Comparison of ENCODE assay signal across 23 cellular contexts in genomic region chr11:64592234-64592615, GRCh38. TPM values are rescaled to one million over a fixed set of nuclear protein-coding genes. Genes with fewer than 3 reads are reported as not detected.
DNase-seq lines count a peak whose midpoint lies in the region; ATAC-seq, FAIRE-seq and TF ChIP-seq lines count a peak whose summit lies in the region.
"Had no signal": no experiment of that assay in that cellular context is flagged by ENCODE, and none has a peak within 500 bp of the region (broad histone marks: within the 10 kb centered on the region; RNA-seq: fewer than 3 reads in every experiment).

No MANE protein-coding gene starts in this region.

- H3K36me3 ChIP-seq in HepG2 (replicated peaks in 1 of 2; ENCODE audit: control insufficient read depth in 1 of 2, insufficient read depth in 2 of 2, low read length in 2 of 2) (no peaks in the 10 kb centered on the region), right lobe of liver (no peaks in the 10 kb centered on the region), neuronal stem cell (replicated peaks in 1 of 2; ENCODE audit: control insufficient read depth in 2 of 2, insufficient read depth in 2 of 2, low read length in 2 of 2) (no peaks in the 10 kb centered on the region)

- H4K91ac ChIP-seq in neuronal stem cell (ENCODE audit: low read depth, low read length, poor library complexity): no peak overlapping the region

- TF ChIP-seq EP300 in HepG2 (IDR thresholded peaks at IDR 0.05; ENCODE audit: low read depth in 2 of 2, low read length in 2 of 2) (no peak), HepG2 (CRISPR knock-in tag; IDR thresholded peaks at IDR 0.05; ENCODE audit: borderline replicate concordance) (no peak)

- H3K4me1 ChIP-seq in HepG2 (ENCODE audit: insufficient read depth, low read length): peaks cover 18% of the 10 kb centered on the region
- H3K4me1 ChIP-seq in right lobe of liver: peaks cover 0 to 7% (median 0%) of the 10 kb centered on the region in 4 donors
- no peaks in the 10 kb centered on the region for H3K4me1 ChIP-seq in neuronal stem cell (ENCODE audit: control insufficient read depth in 2 of 2, insufficient read depth in 1 of 2, low read depth in 1 of 2, low read length in 2 of 2)
- H3K4me1 ChIP-seq: A549 had no signal

- H3K18ac ChIP-seq in neuronal stem cell (ENCODE audit: low read length): peak overlapping the region; percentile 85

- H3K79me2 ChIP-seq in HepG2 (ENCODE audit: insufficient read depth, low read length): no peaks in the 10 kb centered on the region

- no peak overlapping the region for H3K4me3 ChIP-seq in HepG2 (replicated peaks in 1 of 3; ENCODE audit: insufficient read depth in 1 of 3, low read depth in 2 of 3, low read length in 3 of 3)
- H3K4me3 ChIP-seq in right lobe of liver: no peak overlapping the region
- no peak overlapping the region for H3K4me3 ChIP-seq in neuronal stem cell (ENCODE audit: low read length in 2 of 2)
- H3K4me3 ChIP-seq: A549, GM23248 had no signal

- no peak overlapping the region for H3K23ac ChIP-seq in neuronal stem cell (ENCODE audit: low read depth, low read length, poor library complexity)

- ATAC-seq in HepG2: peak; percentile 13; the same call in 1 of the 3 replicates
- ATAC-seq in right lobe of liver: no peak
- ATAC-seq in GM18858 (IDR thresholded peaks at IDR 0.05; ENCODE audit: unreplicated experiment): no peak

- POLR2A ChIA-PET in HepG2 (lab: Yijun Ruan, JAX): no interaction called here

- peak overlapping the region; percentile 84 for H2AK5ac ChIP-seq in neuronal stem cell (ENCODE audit: low read depth, low read length)

- H3K9ac ChIP-seq in HepG2 (ENCODE audit: insufficient read depth, low read depth, low read length) (no peak overlapping the region), neuronal stem cell (ENCODE audit: low read depth, low read length, poor library complexity) (no peak overlapping the region)
- H3K9ac ChIP-seq: GM23248 had no signal

- H3K27ac ChIP-seq in HepG2 (ENCODE audit: extremely low read length, insufficient read depth, low read length) (no peak overlapping the region), right lobe of liver (no peak overlapping the region), neuronal stem cell (replicated peaks; ENCODE audit: low read length) (no peak overlapping the region), caudate nucleus (ENCODE audit: low read depth, low read length) (no peak overlapping the region)
- H3K27ac ChIP-seq: 22Rv1, A549, C4-2B, GM23248 had no signal

- no peak overlapping the region for H3K4ac ChIP-seq in neuronal stem cell (ENCODE audit: low read length)

- no peaks in the 10 kb centered on the region for H3K79me1 ChIP-seq in neuronal stem cell (ENCODE audit: low read depth, low read length)

- no peak overlapping the region for H2BK5ac ChIP-seq in neuronal stem cell (ENCODE audit: low read length)

- 57% methylated on average over 2 of the region's 3 CpGs for WGBS in HepG2 (ENCODE audit: low lambda C conversion rate)
- 100% methylated on average over 1 of the region's 3 CpGs for WGBS in right lobe of liver (ENCODE audit: insufficient coverage, low coverage, low lambda C conversion rate, missing lambda C conversion rate)
- WGBS in neuronal stem cell (ENCODE audit: extremely low coverage in 2 of 2, insufficient read length in 2 of 2, insufficient replicate concordance in 1 of 2), 2 donors: no CpG with 5 or more reads among the region's 3 CpGs

- peak overlapping the region; percentile 31 for H3K14ac ChIP-seq in neuronal stem cell (ENCODE audit: low read length)

- H3K27me3 ChIP-seq in HepG2 (ENCODE audit: control insufficient read depth in 1 of 2, insufficient read depth in 2 of 2, low read length in 2 of 2) (peaks cover 0 to 7% of the 10 kb centered on the region in 2 experiments; a peak in 2 of 5 replicates), right lobe of liver (no peaks in the 10 kb centered on the region), neuronal stem cell (ENCODE audit: control insufficient read depth in 3 of 3, insufficient read depth in 3 of 3, low read depth in 1 of 3, low read length in 3 of 3) (no peaks in the 10 kb centered on the region)

- no peaks in the 10 kb centered on the region for H4K20me1 ChIP-seq in HepG2 (ENCODE audit: insufficient read depth, low read length)

- no peak for TF ChIP-seq CTCF in HepG2 (CRISPR knock-in tag; IDR thresholded peaks at IDR 0.05)
- TF ChIP-seq CTCF in right lobe of liver (IDR thresholded peaks at IDR 0.05): no peak

- H3K4me2 ChIP-seq in HepG2 (ENCODE audit: low read depth, low read length): no peak overlapping the region
- H3K4me2 ChIP-seq in neuronal stem cell (ENCODE audit: insufficient read depth, low read length, poor library complexity, severe bottlenecking): no peak overlapping the region
- H3K4me2 ChIP-seq: A549 had no signal

- CTCF ChIA-PET in HepG2 (lab: Yijun Ruan, JAX; ENCODE audit: low intra/inter-chr PET ratio, low total read pairs): no interaction called here

- intact Hi-C loops in HepG2 (cut with micrococcal nuclease; ENCODE audit: unreplicated experiment): no loop called here
- intact Hi-C loops in right lobe of liver (cut with DNase I): no loop called here

- peak; percentile 45 for DNase-seq in activated effector memory CD4-positive, alpha-beta T cell treated with anti-CD3 and anti-CD28 coated beads, Interleukin-2, amount 50 U/mL, for 16 hours
- DNase-seq in activated effector memory CD4-positive, alpha-beta T cell treated with Interleukin-2 at 50 U/mL for 16 hours: no peak
- DNase-seq in HepG2 (ENCODE audit: low spot score): no peak
- DNase-seq in right lobe of liver: no peak
- DNase-seq in neuronal stem cell (ENCODE audit: low spot score): no peak
- no peak for DNase-seq in caudate nucleus (lab: John Stamatoyannopoulos, UW)
- DNase-seq: AML-193; Caco-2; CD4-positive, alpha-beta T cell; GM23248; HCEC 1CT; HFFc6 had no signal

- no peak overlapping the region for H2BK12ac ChIP-seq in neuronal stem cell (ENCODE audit: low read length)

- no TSS peak for BruUV-seq in HepG2 (replicated peaks; lab: Mats Ljungman, UMichigan)

- H2BK120ac ChIP-seq in neuronal stem cell (ENCODE audit: low read depth, low read length): no peak overlapping the region

- H3K9me3 ChIP-seq in HepG2 (ENCODE audit: low read length) (peaks cover 20% of the 10 kb centered on the region), right lobe of liver (peaks cover 0 to 4% (median 0%) of the 10 kb centered on the region in 4 donors), neuronal stem cell (replicated peaks in 1 of 2; ENCODE audit: control insufficient read depth in 2 of 2, insufficient read depth in 1 of 2, low read depth in 1 of 2, low read length in 2 of 2) (peaks cover 0 to 5% of the 10 kb centered on the region in 2 donors)

- FAIRE-seq in HepG2 (lab: Jason Lieb, UNC): no peak
- FAIRE-seq: A549, D721Med, G401.6, GM12891, HTR-8/SVneo had no signal

- H2AFZ ChIP-seq in HepG2 (ENCODE audit: low read length) (no peak overlapping the region), neuronal stem cell (ENCODE audit: low read length) (no peak overlapping the region)
- H2AFZ ChIP-seq: GM23248 had no signal

- TF ChIP-seq POLR2A in HepG2 (IDR thresholded peaks at IDR 0.05; ENCODE audit: insufficient read depth in 1 of 2, low read depth in 2 of 2, low read length in 2 of 2) (no peak), right lobe of liver (IDR thresholded peaks at IDR 0.05) (no peak)

- no peak for TF ChIP-seq RAD21 in HepG2 (CRISPR knock-in tag; IDR thresholded peaks at IDR 0.05)

- in situ Hi-C loops in HepG2 (cut with HindIII; ENCODE audit: extremely low pct_ligation_motif_present, low pct_unique_long_range_greater_than_20kb): no loop called here

- no peak overlapping the region for H4K8ac ChIP-seq in neuronal stem cell (ENCODE audit: low read depth, low read length)

- H2BK15ac ChIP-seq in neuronal stem cell (ENCODE audit: low read length): peak overlapping the region; percentile 38

RNA-seq across cellular contexts. Expression of gene SLC22A12, which starts 1.2 kb away (rescaled TPM):
- total RNA-seq in HepG2 (2016; rRNA removed; fragmentation: Illumina TruSeq; extraction: Trizol) (not detected in 2 replicates), right lobe of liver (under 1 TPM in 3 of 6 experiments, not detected in 3; 0.22 to 0.80 (median 0.74) TPM)
- not detected in 2 replicates for total RNA-seq in HepG2 (2016; cell fraction: cytosol; rRNA removed; fragmentation: Illumina TruSeq; extraction: Trizol; ENCODE audit: low read depth)
- total RNA-seq in HepG2 (2016; cell fraction: insoluble cytoplasmic fraction; rRNA removed; fragmentation: Illumina TruSeq; extraction: Trizol): not detected in 2 replicates
- not detected in 2 replicates for total RNA-seq in HepG2 (2016; cell fraction: membrane; rRNA removed; fragmentation: Illumina TruSeq; extraction: Trizol)
- not detected in 2 replicates for total RNA-seq in HepG2 (2016; cell fraction: nucleus; rRNA removed; fragmentation: Illumina TruSeq; extraction: Trizol)
- polyA plus RNA-seq in HepG2 (2011; rRNA removed): not detected in 2 replicates
- not detected in 2 replicates for polyA plus RNA-seq in HepG2 (2011; cell fraction: cytosol; rRNA removed)
- polyA plus RNA-seq in HepG2 (2011; cell fraction: nucleus; rRNA removed): not detected in 2 replicates
- polyA plus RNA-seq in HepG2 (2012): not detected in 2 replicates
- polyA plus RNA-seq in HepG2 (2016; cell fraction: cytosol; fragmentation: Illumina TruSeq; extraction: Trizol; ENCODE audit: low read depth): not detected in 2 replicates
- polyA plus RNA-seq in HepG2 (2016; cell fraction: insoluble cytoplasmic fraction; fragmentation: Illumina TruSeq; extraction: Trizol; ENCODE audit: low read depth): not detected in 2 replicates
- polyA plus RNA-seq in HepG2 (2016; cell fraction: membrane; fragmentation: Illumina TruSeq; extraction: Trizol; ENCODE audit: low read depth): not detected in 2 replicates
- polyA plus RNA-seq in HepG2 (2016; cell fraction: nucleus; fragmentation: Illumina TruSeq; extraction: Trizol; ENCODE audit: insufficient read depth, low read depth): not detected in 2 replicates
- not detected in 2 replicates for polyA minus RNA-seq in HepG2 (2011; rRNA and poly(A)+ RNA removed; ENCODE audit: low replicate concordance)
- polyA minus RNA-seq in HepG2 (2011; cell fraction: cytosol; rRNA and poly(A)+ RNA removed): not detected in 2 replicates
- not detected in 2 replicates for polyA minus RNA-seq in HepG2 (2011; cell fraction: nucleus; rRNA and poly(A)+ RNA removed)
- not detected for polyA plus RNA-seq in neuronal stem cell (2013, experiment 1 of 2)
- not detected for polyA plus RNA-seq in neuronal stem cell (2013, experiment 2 of 2)
- total RNA-seq: Caco-2; CD4-positive, alpha-beta T cell; GM23248; H4; HFFc6 had no signal
- polyA plus RNA-seq: A549, BJ, GM23248, IgD-negative memory B cell had no signal

RNA-seq across cellular contexts. Expression of gene SLC22A11, which starts 36.5 kb away (rescaled TPM):
- 0.10 and 0.51 TPM in 2 replicates for total RNA-seq in HepG2 (2016; rRNA removed; fragmentation: Illumina TruSeq; extraction: Trizol)
- 0.18 TPM in 1 of 2 replicates, not detected in the other for total RNA-seq in HepG2 (2016; cell fraction: cytosol; rRNA removed; fragmentation: Illumina TruSeq; extraction: Trizol; ENCODE audit: low read depth)
- total RNA-seq in HepG2 (2016; cell fraction: insoluble cytoplasmic fraction; rRNA removed; fragmentation: Illumina TruSeq; extraction: Trizol): 0.18 and 0.41 TPM in 2 replicates
- 0.12 and 0.24 TPM in 2 replicates for total RNA-seq in HepG2 (2016; cell fraction: membrane; rRNA removed; fragmentation: Illumina TruSeq; extraction: Trizol)
- 0.75 and 0.91 TPM in 2 replicates for total RNA-seq in HepG2 (2016; cell fraction: nucleus; rRNA removed; fragmentation: Illumina TruSeq; extraction: Trizol)
- polyA plus RNA-seq in HepG2 (2011; rRNA removed): 1.1 and 1.9 TPM in 2 replicates
- polyA plus RNA-seq in HepG2 (2011; cell fraction: cytosol; rRNA removed): 0.68 and 1.0 TPM in 2 replicates
- polyA plus RNA-seq in HepG2 (2011; cell fraction: nucleus; rRNA removed): 5.3 and 5.4 TPM in 2 replicates
- 1.0 and 1.1 TPM in 2 replicates for polyA plus RNA-seq in HepG2 (2012)
- polyA plus RNA-seq in HepG2 (2016; cell fraction: cytosol; fragmentation: Illumina TruSeq; extraction: Trizol; ENCODE audit: low read depth): 0.09 and 0.10 TPM in 2 replicates
- 0.23 and 0.35 TPM in 2 replicates for polyA plus RNA-seq in HepG2 (2016; cell fraction: insoluble cytoplasmic fraction; fragmentation: Illumina TruSeq; extraction: Trizol; ENCODE audit: low read depth)
- polyA plus RNA-seq in HepG2 (2016; cell fraction: membrane; fragmentation: Illumina TruSeq; extraction: Trizol; ENCODE audit: low read depth): 0.21 TPM in 1 of 2 replicates, not detected in the other
- 1.9 TPM in 2 replicates for polyA plus RNA-seq in HepG2 (2016; cell fraction: nucleus; fragmentation: Illumina TruSeq; extraction: Trizol; ENCODE audit: insufficient read depth, low read depth)
- 1.6 TPM in 1 of 2 replicates, not detected in the other for polyA minus RNA-seq in HepG2 (2011; rRNA and poly(A)+ RNA removed; ENCODE audit: low replicate concordance)
- polyA minus RNA-seq in HepG2 (2011; cell fraction: cytosol; rRNA and poly(A)+ RNA removed): 0.40 and 0.44 TPM in 2 replicates
- polyA minus RNA-seq in HepG2 (2011; cell fraction: nucleus; rRNA and poly(A)+ RNA removed): 0.37 and 1.5 TPM in 2 replicates
- total RNA-seq in right lobe of liver: 1 to 10 TPM in 2 of 6 experiments, under 1 TPM in 2, not detected in 2; 0.11 to 3.9 (median 0.65) TPM
- 0.04 TPM for polyA plus RNA-seq in neuronal stem cell (2013, experiment 1 of 2)
- not detected for polyA plus RNA-seq in neuronal stem cell (2013, experiment 2 of 2)
- total RNA-seq: CD4-positive, alpha-beta T cell; GM23248; H4; HFFc6 had no signal
- polyA plus RNA-seq: BJ, GM23248, IgD-negative memory B cell had no signal
